1 cellular context compared by ENCODE assay signal in genomic region chr1:32650752-32651460, GRCh38.
TF ChIP-seq lines count a peak whose summit lies in the region.

Gene RBBP4 (plus strand): TSS chr1:32651208. CDS start chr1:32651307, 99 bp downstream.

TF ChIP-seq in K562, 482 proteins besides CTCF, POLR2A, EP300 and RAD21 (continued from another document and continues in another):
- TF ChIP-seq, protein P1, sequence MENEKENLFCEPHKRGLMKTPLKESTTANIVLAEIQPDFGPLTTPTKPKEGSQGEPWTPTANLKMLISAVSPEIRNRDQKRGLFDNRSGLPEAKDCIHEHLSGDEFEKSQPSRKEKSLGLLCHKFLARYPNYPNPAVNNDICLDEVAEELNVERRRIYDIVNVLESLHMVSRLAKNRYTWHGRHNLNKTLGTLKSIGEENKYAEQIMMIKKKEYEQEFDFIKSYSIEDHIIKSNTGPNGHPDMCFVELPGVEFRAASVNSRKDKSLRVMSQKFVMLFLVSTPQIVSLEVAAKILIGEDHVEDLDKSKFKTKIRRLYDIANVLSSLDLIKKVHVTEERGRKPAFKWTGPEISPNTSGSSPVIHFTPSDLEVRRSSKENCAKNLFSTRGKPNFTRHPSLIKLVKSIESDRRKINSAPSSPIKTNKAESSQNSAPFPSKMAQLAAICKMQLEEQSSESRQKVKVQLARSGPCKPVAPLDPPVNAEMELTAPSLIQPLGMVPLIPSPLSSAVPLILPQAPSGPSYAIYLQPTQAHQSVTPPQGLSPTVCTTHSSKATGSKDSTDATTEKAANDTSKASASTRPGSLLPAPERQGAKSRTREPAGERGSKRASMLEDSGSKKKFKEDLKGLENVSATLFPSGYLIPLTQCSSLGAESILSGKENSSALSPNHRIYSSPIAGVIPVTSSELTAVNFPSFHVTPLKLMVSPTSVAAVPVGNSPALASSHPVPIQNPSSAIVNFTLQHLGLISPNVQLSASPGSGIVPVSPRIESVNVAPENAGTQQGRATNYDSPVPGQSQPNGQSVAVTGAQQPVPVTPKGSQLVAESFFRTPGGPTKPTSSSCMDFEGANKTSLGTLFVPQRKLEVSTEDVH (IDR thresholded peaks at IDR 0.05; ENCODE audit: low read depth, partially characterized antibody): peak; percentile 95
- TF ChIP-seq RFX5 (IDR thresholded peaks at IDR 0.05; ENCODE audit: low read depth, low read length) (no peak), ATF7 (IDR thresholded peaks at IDR 0.05) (peak; percentile 70; the same call in 1 of the 2 replicates), PRMT5 (CRISPR knock-in tag; IDR thresholded peaks at IDR 0.05) (peak; percentile 69; the same call in 1 of the 2 replicates), CXXC5 (CRISPR knock-in tag; IDR thresholded peaks at IDR 0.05) (peak; percentile 99), U2AF2 (optimal IDR thresholded peaks at IDR 0.05; ENCODE audit: low read depth, low read length) (no peak), FOXJ3 (CRISPR knock-in tag; IDR thresholded peaks at IDR 0.05) (no peak), HOMEZ (CRISPR knock-in tag; IDR thresholded peaks at IDR 0.05) (peak; percentile 95), ZNF584 (CRISPR knock-in tag; IDR thresholded peaks at IDR 0.05; ENCODE audit: low read depth) (peak; percentile 100), FOS (IDR thresholded peaks at IDR 0.05; ENCODE audit: extremely low read depth, insufficient read length) (peak; percentile 87), SRSF3 (IDR thresholded peaks at IDR 0.05; ENCODE audit: insufficient read depth, low read length) (peak; percentile 78; the same call in 1 of the 2 replicates), GATA2 (CRISPR knock-in tag; IDR thresholded peaks at IDR 0.05) (no peak), ZNF347 (CRISPR knock-in tag; IDR thresholded peaks at IDR 0.05; ENCODE audit: low read depth) (peak; percentile 84), NRF1 (conservative IDR thresholded peaks at IDR 0.05 in 1 of 2, IDR thresholded peaks at IDR 0.05 in 1 of 2) (peak; percentile 96), STAT5B (CRISPR knock-in tag; IDR thresholded peaks at IDR 0.05) (peak; percentile 78; the same call in 1 of the 2 replicates), MLLT1 (IDR thresholded peaks at IDR 0.05) (peak in 1 of 2 experiments; percentile 23; a peak in 1 of 4 replicates), ZNF24 (IDR thresholded peaks at IDR 0.05) (no peak; the same call in 1 of the 2 replicates), MTA3 (IDR thresholded peaks at IDR 0.05; ENCODE audit: borderline replicate concordance) (no peak; the same call in 1 of the 2 replicates), RFX1 (IDR thresholded peaks at IDR 0.05) (no peak), TCF15 (CRISPR knock-in tag; IDR thresholded peaks at IDR 0.05) (peak; percentile 98), ZFP36 (IDR thresholded peaks at IDR 0.05; ENCODE audit: low read depth, low read length, partially characterized antibody) (no peak), GABPA (tag; conservative IDR thresholded peaks at IDR 0.05; ENCODE audit: low read depth) (peak; percentile 94), ZNF197 (CRISPR knock-in tag; IDR thresholded peaks at IDR 0.05; ENCODE audit: low read depth) (peak; percentile 99), FIP1L1 (IDR thresholded peaks at IDR 0.05; ENCODE audit: low read depth, low read length, poor library complexity, severe bottlenecking) (peak; percentile 72), NR1H2 (CRISPR knock-in tag; IDR thresholded peaks at IDR 0.05) (no peak), ZNF511 (CRISPR knock-in tag; IDR thresholded peaks at IDR 0.05) (peak; percentile 87; the same call in 1 of the 2 replicates), SMAD1 (IDR thresholded peaks at IDR 0.05; ENCODE audit: low read depth, low read length, partially characterized antibody) (no peak), SREBF1 (IDR thresholded peaks at IDR 0.05; ENCODE audit: borderline replicate concordance, low read depth, low read length) (0 out of 2 replicates have a peak, but pooled peaks have one; percentile 7), MLX (CRISPR knock-in tag; conservative IDR thresholded peaks at IDR 0.05) (peak; percentile 9 to 65; a peak in 2 of 4 replicates), WHSC1 (IDR thresholded peaks at IDR 0.05; ENCODE audit: low read length) (no peak), NR4A1 (CRISPR knock-in tag; IDR thresholded peaks at IDR 0.05) (peak; percentile 99), NR4A1 (tag; IDR thresholded peaks at IDR 0.05) (peak; percentile 99), BMI1 (IDR thresholded peaks at IDR 0.05; ENCODE audit: low read length) (no peak), SMAD3 (CRISPR knock-in tag; conservative IDR thresholded peaks at IDR 0.05) (peak; percentile 99), ZNF583 (CRISPR knock-in tag; IDR thresholded peaks at IDR 0.05) (peak; percentile 98), CHD4 (IDR thresholded peaks at IDR 0.05; ENCODE audit: insufficient read depth, insufficient replicate concordance, low read depth, low read length, poor library complexity, severe bottlenecking) (no peak), BRD9 (IDR thresholded peaks at IDR 0.05; ENCODE audit: low read depth, partially characterized antibody) (peak; percentile 66), ELF4 (CRISPR knock-in tag; IDR thresholded peaks at IDR 0.05) (peak; percentile 98), MED1 (CRISPR knock-in tag; IDR thresholded peaks at IDR 0.05; ENCODE audit: borderline replicate concordance) (no peak), POLR3G (IDR thresholded peaks at IDR 0.05; ENCODE audit: extremely low read depth, insufficient read length, insufficient replicate concordance) (no peak), SAP30 (IDR thresholded peaks at IDR 0.05; ENCODE audit: borderline replicate concordance, insufficient read depth, low read depth, low read length, poor library complexity, severe bottlenecking) (peak; percentile 41), POLR2H (tag; IDR thresholded peaks at IDR 0.05; ENCODE audit: low read depth) (peak; percentile 93), NONO (IDR thresholded peaks at IDR 0.05; ENCODE audit: low read depth in 2 of 2, low read length in 1 of 2) (peak; percentile 42 to 51; a peak in 2 of 4 replicates), GTF2E2 (tag; IDR thresholded peaks at IDR 0.05) (peak; percentile 83), MTF1 (CRISPR knock-in tag; IDR thresholded peaks at IDR 0.05; ENCODE audit: borderline replicate concordance) (peak; percentile 95; the same call in 1 of the 2 replicates), MEF2A (IDR thresholded peaks at IDR 0.05; ENCODE audit: control insufficient read depth, low read depth, low read length) (no peak), HDAC8 (tag; IDR thresholded peaks at IDR 0.05) (peak; percentile 99)
- TF ChIP-seq, protein P2, sequence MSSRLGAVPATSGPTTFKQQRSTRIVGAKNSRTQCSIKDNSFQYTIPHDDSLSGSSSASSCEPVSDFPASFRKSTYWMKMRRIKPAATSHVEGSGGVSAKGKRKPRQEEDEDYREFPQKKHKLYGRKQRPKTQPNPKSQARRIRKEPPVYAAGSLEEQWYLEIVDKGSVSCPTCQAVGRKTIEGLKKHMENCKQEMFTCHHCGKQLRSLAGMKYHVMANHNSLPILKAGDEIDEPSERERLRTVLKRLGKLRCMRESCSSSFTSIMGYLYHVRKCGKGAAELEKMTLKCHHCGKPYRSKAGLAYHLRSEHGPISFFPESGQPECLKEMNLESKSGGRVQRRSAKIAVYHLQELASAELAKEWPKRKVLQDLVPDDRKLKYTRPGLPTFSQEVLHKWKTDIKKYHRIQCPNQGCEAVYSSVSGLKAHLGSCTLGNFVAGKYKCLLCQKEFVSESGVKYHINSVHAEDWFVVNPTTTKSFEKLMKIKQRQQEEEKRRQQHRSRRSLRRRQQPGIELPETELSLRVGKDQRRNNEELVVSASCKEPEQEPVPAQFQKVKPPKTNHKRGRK (tag; IDR thresholded peaks at IDR 0.05): no peak
- TF ChIP-seq, protein P3, sequence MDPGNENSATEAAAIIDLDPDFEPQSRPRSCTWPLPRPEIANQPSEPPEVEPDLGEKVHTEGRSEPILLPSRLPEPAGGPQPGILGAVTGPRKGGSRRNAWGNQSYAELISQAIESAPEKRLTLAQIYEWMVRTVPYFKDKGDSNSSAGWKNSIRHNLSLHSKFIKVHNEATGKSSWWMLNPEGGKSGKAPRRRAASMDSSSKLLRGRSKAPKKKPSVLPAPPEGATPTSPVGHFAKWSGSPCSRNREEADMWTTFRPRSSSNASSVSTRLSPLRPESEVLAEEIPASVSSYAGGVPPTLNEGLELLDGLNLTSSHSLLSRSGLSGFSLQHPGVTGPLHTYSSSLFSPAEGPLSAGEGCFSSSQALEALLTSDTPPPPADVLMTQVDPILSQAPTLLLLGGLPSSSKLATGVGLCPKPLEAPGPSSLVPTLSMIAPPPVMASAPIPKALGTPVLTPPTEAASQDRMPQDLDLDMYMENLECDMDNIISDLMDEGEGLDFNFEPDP (CRISPR knock-in tag; IDR thresholded peaks at IDR 0.05): peak; percentile 90
- TF ChIP-seq, protein P4, sequence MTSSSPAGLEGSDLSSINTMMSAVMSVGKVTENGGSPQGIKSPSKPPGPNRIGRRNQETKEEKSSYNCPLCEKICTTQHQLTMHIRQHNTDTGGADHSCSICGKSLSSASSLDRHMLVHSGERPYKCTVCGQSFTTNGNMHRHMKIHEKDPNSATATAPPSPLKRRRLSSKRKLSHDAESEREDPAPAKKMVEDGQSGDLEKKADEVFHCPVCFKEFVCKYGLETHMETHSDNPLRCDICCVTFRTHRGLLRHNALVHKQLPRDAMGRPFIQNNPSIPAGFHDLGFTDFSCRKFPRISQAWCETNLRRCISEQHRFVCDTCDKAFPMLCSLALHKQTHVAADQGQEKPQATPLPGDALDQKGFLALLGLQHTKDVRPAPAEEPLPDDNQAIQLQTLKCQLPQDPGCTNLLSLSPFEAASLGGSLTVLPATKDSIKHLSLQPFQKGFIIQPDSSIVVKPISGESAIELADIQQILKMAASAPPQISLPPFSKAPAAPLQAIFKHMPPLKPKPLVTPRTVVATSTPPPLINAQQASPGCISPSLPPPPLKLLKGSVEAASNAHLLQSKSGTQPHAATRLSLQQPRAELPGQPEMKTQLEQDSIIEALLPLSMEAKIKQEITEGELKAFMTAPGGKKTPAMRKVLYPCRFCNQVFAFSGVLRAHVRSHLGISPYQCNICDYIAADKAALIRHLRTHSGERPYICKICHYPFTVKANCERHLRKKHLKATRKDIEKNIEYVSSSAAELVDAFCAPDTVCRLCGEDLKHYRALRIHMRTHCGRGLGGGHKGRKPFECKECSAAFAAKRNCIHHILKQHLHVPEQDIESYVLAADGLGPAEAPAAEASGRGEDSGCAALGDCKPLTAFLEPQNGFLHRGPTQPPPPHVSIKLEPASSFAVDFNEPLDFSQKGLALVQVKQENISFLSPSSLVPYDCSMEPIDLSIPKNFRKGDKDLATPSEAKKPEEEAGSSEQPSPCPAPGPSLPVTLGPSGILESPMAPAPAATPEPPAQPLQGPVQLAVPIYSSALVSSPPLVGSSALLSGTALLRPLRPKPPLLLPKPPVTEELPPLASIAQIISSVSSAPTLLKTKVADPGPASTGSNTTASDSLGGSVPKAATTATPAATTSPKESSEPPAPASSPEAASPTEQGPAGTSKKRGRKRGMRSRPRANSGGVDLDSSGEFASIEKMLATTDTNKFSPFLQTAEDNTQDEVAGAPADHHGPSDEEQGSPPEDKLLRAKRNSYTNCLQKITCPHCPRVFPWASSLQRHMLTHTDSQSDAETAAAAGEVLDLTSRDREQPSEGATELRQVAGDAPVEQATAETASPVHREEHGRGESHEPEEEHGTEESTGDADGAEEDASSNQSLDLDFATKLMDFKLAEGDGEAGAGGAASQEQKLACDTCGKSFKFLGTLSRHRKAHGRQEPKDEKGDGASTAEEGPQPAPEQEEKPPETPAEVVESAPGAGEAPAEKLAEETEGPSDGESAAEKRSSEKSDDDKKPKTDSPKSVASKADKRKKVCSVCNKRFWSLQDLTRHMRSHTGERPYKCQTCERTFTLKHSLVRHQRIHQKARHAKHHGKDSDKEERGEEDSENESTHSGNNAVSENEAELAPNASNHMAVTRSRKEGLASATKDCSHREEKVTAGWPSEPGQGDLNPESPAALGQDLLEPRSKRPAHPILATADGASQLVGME (CRISPR knock-in tag; IDR thresholded peaks at IDR 0.05): peak; percentile 97
